1 cellular context compared by ENCODE assay signal in genomic region chr2:105910497-105911238, GRCh38.
TF ChIP-seq lines count a peak whose summit lies in the region.

No MANE protein-coding gene starts in this region.

TF ChIP-seq in HepG2, 621 proteins besides CTCF, POLR2A, EP300 and RAD21 (continued from another document and continues in another):
- TF ChIP-seq DZIP1 (CRISPR knock-in tag; IDR thresholded peaks at IDR 0.05) (no peak), ZNF607 (CRISPR knock-in tag; IDR thresholded peaks at IDR 0.05; ENCODE audit: borderline replicate concordance) (0 out of 2 replicates have a peak, but pooled peaks have one; percentile 35), RFXAP (CRISPR knock-in tag; IDR thresholded peaks at IDR 0.05; ENCODE audit: borderline replicate concordance) (peak; percentile 32; the same call in 1 of the 2 replicates), LRRFIP1 (CRISPR knock-in tag; conservative IDR thresholded peaks at IDR 0.05) (no peak), ARID3A (IDR thresholded peaks at IDR 0.05; ENCODE audit: low read depth, low read length) (no peak), ZBTB25 (CRISPR knock-in tag; IDR thresholded peaks at IDR 0.05) (peak; percentile 74), MTA3 (CRISPR knock-in tag; IDR thresholded peaks at IDR 0.05) (no peak), ZNF740 (CRISPR knock-in tag; IDR thresholded peaks at IDR 0.05) (no peak), ZNF614 (CRISPR knock-in tag; IDR thresholded peaks at IDR 0.05; ENCODE audit: borderline replicate concordance) (0 out of 2 replicates have a peak, but pooled peaks have one; percentile 34), RXRB (CRISPR knock-in tag; IDR thresholded peaks at IDR 0.05; ENCODE audit: borderline replicate concordance) (peak; percentile 80), ZXDC (CRISPR knock-in tag; IDR thresholded peaks at IDR 0.05) (0 out of 2 replicates have a peak, but pooled peaks have one; percentile 48), CENPX (CRISPR knock-in tag; IDR thresholded peaks at IDR 0.05) (no peak), HOXA3 (CRISPR knock-in tag; IDR thresholded peaks at IDR 0.05) (peak; percentile 78), ZBTB37 (CRISPR knock-in tag; IDR thresholded peaks at IDR 0.05) (no peak), ZNF552 (CRISPR knock-in tag; IDR thresholded peaks at IDR 0.05; ENCODE audit: borderline replicate concordance) (no peak), MAZ (IDR thresholded peaks at IDR 0.05; ENCODE audit: borderline replicate concordance, low read depth, low read length) (no peak), MAZ (CRISPR knock-in tag; IDR thresholded peaks at IDR 0.05; ENCODE audit: low read depth) (0 out of 2 replicates have a peak, but pooled peaks have one; percentile 22), CERS6 (CRISPR knock-in tag; IDR thresholded peaks at IDR 0.05) (no peak), ZNF251 (CRISPR knock-in tag; IDR thresholded peaks at IDR 0.05) (no peak), HNF1B (CRISPR knock-in tag; IDR thresholded peaks at IDR 0.05) (no peak), ZBTB46 (CRISPR knock-in tag; IDR thresholded peaks at IDR 0.05; ENCODE audit: borderline replicate concordance) (0 out of 2 replicates have a peak, but pooled peaks have one; percentile 45), TEF (CRISPR knock-in tag; IDR thresholded peaks at IDR 0.05) (no peak), HOXA7 (CRISPR knock-in tag; IDR thresholded peaks at IDR 0.05) (no peak), AHDC1 (CRISPR knock-in tag; IDR thresholded peaks at IDR 0.05; ENCODE audit: borderline replicate concordance) (peak; percentile 85), ZBTB20 (CRISPR knock-in tag; IDR thresholded peaks at IDR 0.05; ENCODE audit: borderline replicate concordance, low read depth) (no peak), EED (CRISPR knock-in tag; IDR thresholded peaks at IDR 0.05) (no peak), CREB1 (IDR thresholded peaks at IDR 0.05) (no peak), CREB1 (CRISPR knock-in tag; IDR thresholded peaks at IDR 0.05) (peak; percentile 62; the same call in 1 of the 2 replicates)
